Comparison of ENCODE assay signal across 32 cellular contexts in the genomic region with DNA sequence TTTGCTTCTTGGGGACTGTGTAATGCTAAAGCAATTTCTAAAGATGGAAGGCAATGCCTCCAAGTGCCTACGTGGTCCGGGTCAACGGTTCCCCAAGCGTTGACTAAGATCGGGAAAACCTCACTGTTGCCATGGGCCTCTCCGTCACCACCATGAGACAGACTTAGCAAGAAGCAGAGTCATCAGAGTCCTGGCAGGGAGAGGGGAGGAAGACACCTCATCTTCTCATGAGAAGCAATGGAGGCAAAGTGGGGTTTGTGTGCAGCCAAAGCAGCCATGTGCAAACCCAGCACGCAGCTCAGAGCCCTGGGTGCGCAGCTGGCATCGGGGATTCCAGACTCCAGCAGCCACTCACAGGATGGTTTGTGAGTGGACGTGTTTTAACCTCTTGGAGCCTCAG.
"Had no signal": no experiment of that assay in that cellular context is flagged by ENCODE, and none has a peak within 500 bp of the region (broad histone marks: within the 10 kb centered on the region; RNA-seq: fewer than 3 reads in every experiment).

No MANE protein-coding gene starts in this region.

- H3K36me3 ChIP-seq: brain microvascular endothelial cell, MG63, Peyer's patch had no signal

- DNase-seq: activated B cell treated with CpG ODN at 0.5 μM for 24 hours; activated CD4-positive, alpha-beta memory T cell treated with anti-CD3 and anti-CD28 coated beads for 36 hours; activated CD4-positive, alpha-beta T cell treated with anti-CD3 and anti-CD28 coated beads for 4 hours; activated CD4-positive, alpha-beta T cell treated with anti-CD3 and anti-CD28 coated beads, Interleukin-2, amount 50 U/mL, for 1 hour; activated CD4-positive, CD25-positive, alpha-beta regulatory T cell treated with anti-CD3 and anti-CD28 coated beads, Interleukin-2, amount 50 U/mL, for 72 hours; activated CD8-positive, alpha-beta memory T cell treated with anti-CD3 and anti-CD28 coated beads, Interleukin-2, amount 50 U/mL, for 4 hours; activated effector memory CD4-positive, alpha-beta T cell treated with Interleukin-2 at 50 U/mL for 16 hours; activated naive CD4-positive, alpha-beta T cell treated with anti-CD3 and anti-CD28 coated beads, Interleukin-2, amount 10 ng/mL, durations not matched to agents 7 days and 5 days; activated naive CD8-positive, alpha-beta T cell treated with anti-CD3 and anti-CD28 coated beads, Interleukin-2, amount 50 U/mL, for 24 hours; activated T-cell treated with anti-CD3 and anti-CD28 coated beads for 4 hours; activated T-cell treated with anti-CD3 and anti-CD28 coated beads, Interleukin-2, amount 50 U/mL, for 4 hours; aorta; brain microvascular endothelial cell; central memory CD4-positive, alpha-beta T cell; Kasumi-1; KG1; MG63; NCI-H1092; NCI-H1436 treated with DMSO at 0.1 percent for 48 hours; NCI-H1694 treated with DMSO at 0.1 percent for 48 hours; NCI-H2029; NCI-H345; NCI-H524 treated with DMSO at 0.1 percent for 48 hours; PC-3; Peyer's patch; Right ventricle myocardium superior; SW 1271; T-helper 1 cell; T-helper 2 cell; T1000 had no signal

- H3K27me3 Mint-ChIP-seq: activated CD4-positive, alpha-beta memory T cell treated with anti-CD3 and anti-CD28 coated beads for 36 hours; activated naive CD4-positive, alpha-beta T cell treated with anti-CD3 and anti-CD28 coated beads, Interleukin-2, amount 10 ng/mL, durations not matched to agents 7 days and 5 days; activated naive CD8-positive, alpha-beta T cell had no signal

- H3K9me3 Mint-ChIP-seq: activated B cell treated with CpG ODN at 0.5 μM for 24 hours; activated CD4-positive, alpha-beta memory T cell treated with anti-CD3 and anti-CD28 coated beads for 36 hours; activated naive CD4-positive, alpha-beta T cell treated with anti-CD3 and anti-CD28 coated beads, Interleukin-2, amount 10 ng/mL, durations not matched to agents 7 days and 5 days; activated naive CD8-positive, alpha-beta T cell treated with anti-CD3 and anti-CD28 coated beads, Interleukin-2, amount 50 U/mL, for 24 hours; activated T-cell treated with anti-CD3 and anti-CD28 coated beads, Interleukin-2, amount 50 U/mL, for 4 hours had no signal

- H3K9me3 ChIP-seq: MG63, Peyer's patch had no signal

- H3K4me1 Mint-ChIP-seq: activated B cell treated with CpG ODN at 0.5 μM for 24 hours; activated naive CD4-positive, alpha-beta T cell treated with anti-CD3 and anti-CD28 coated beads, Interleukin-2, amount 10 ng/mL, durations not matched to agents 7 days and 5 days; activated naive CD8-positive, alpha-beta T cell treated with anti-CD3 and anti-CD28 coated beads, Interleukin-2, amount 50 U/mL, for 24 hours had no signal

- H3K4me3 ChIP-seq: MG63, Peyer's patch had no signal

- H3K27ac ChIP-seq: brain microvascular endothelial cell, Peyer's patch, VCaP had no signal

- H3K27me3 ChIP-seq: brain microvascular endothelial cell, MG63, Peyer's patch had no signal

- H3K4me3 Mint-ChIP-seq: activated B cell treated with CpG ODN at 0.5 μM for 24 hours; activated CD4-positive, alpha-beta memory T cell treated with anti-CD3 and anti-CD28 coated beads for 36 hours; activated naive CD4-positive, alpha-beta T cell treated with anti-CD3 and anti-CD28 coated beads, Interleukin-2, amount 10 ng/mL, durations not matched to agents 7 days and 5 days; activated naive CD8-positive, alpha-beta T cell; activated naive CD8-positive, alpha-beta T cell treated with anti-CD3 and anti-CD28 coated beads, Interleukin-2, amount 50 U/mL, for 24 hours; activated T-cell treated with anti-CD3 and anti-CD28 coated beads, Interleukin-2, amount 50 U/mL, for 4 hours had no signal

- H3K36me3 Mint-ChIP-seq: activated CD4-positive, alpha-beta memory T cell treated with anti-CD3 and anti-CD28 coated beads for 36 hours; activated naive CD4-positive, alpha-beta T cell treated with anti-CD3 and anti-CD28 coated beads, Interleukin-2, amount 10 ng/mL, durations not matched to agents 7 days and 5 days; activated naive CD8-positive, alpha-beta T cell had no signal

- H3K4me1 ChIP-seq: Peyer's patch had no signal

- H3K27ac Mint-ChIP-seq: activated B cell treated with CpG ODN at 0.5 μM for 24 hours; activated CD4-positive, alpha-beta memory T cell treated with anti-CD3 and anti-CD28 coated beads for 36 hours; activated naive CD4-positive, alpha-beta T cell treated with anti-CD3 and anti-CD28 coated beads, Interleukin-2, amount 10 ng/mL, durations not matched to agents 7 days and 5 days; activated naive CD8-positive, alpha-beta T cell; activated naive CD8-positive, alpha-beta T cell treated with anti-CD3 and anti-CD28 coated beads, Interleukin-2, amount 50 U/mL, for 24 hours had no signal
